25 cellular contexts compared by ENCODE assay signal in the genomic region with DNA sequence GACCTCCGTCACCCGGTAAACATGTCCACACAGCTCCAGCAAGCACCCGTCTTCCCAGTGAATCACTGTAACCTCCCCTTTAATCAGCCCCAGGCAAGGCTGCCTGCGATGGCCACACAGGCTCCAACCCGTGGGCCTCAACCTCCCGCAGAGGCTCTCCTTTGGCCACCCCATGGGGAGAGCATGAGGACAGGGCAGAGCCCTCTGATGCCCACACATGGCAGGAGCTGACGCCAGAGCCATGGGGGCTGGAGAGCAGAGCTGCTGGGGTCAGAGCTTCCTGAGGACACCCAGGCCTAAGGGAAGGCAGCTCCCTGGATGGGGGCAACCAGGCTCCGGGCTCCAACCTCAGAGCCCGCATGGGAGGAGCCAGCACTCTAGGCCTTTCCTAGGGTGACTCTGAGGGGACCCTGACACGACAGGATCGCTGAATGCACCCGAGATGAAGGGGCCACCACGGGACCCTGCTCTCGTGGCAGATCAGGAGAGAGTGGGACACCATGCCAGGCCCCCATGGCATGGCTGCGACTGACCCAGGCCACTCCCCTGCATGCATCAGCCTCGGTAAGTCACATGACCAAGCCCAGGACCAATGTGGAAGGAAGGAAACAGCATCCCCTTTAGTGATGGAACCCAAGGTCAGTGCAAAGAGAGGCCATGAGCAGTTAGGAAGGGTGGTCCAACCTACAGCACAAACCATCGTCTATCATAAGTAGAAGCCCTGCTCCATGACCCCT. TPM values are rescaled to one million over a fixed set of nuclear protein-coding genes. Genes with fewer than 3 reads are reported as not detected.
DNase-seq lines count a peak whose midpoint lies in the region; ATAC-seq and TF ChIP-seq lines count a peak whose summit lies in the region.
"Had no signal": no experiment of that assay in that cellular context is flagged by ENCODE, and none has a peak within 500 bp of the region (broad histone marks: within the 10 kb centered on the region; RNA-seq: fewer than 3 reads in every experiment).

No MANE protein-coding gene starts in this region.

- no peaks in the 10 kb centered on the region for H3K9me3 Mint-ChIP-seq in natural killer cell
- H3K9me3 Mint-ChIP-seq in natural killer cell treated with Interleukin-12 subunit alpha and Interleukin-12 subunit beta and Interleukin-15 and Interleukin-18, amount 100 ng/mL, for 72 hours = no peaks in the 10 kb centered on the region
- peaks cover 84% of the 10 kb centered on the region for H3K9me3 Mint-ChIP-seq in nephron progenitor cell
- H3K9me3 Mint-ChIP-seq: CD4-positive, alpha-beta T cell; stimulated activated naive CD8-positive, alpha-beta T cell treated with anti-CD3 and anti-CD28 coated beads, Interleukin-15, Interleukin-2, amounts not matched to agents 100 ng/mL and 50 ng/mL, for 24 hours; T-helper 1 cell treated with Interleukin-12 subunit alpha and Interleukin-12 subunit beta and Interleukin-4 antibody, amounts not matched to agents 30 μg/mL and 1 μg/mL, for 36 hours had no signal

- no peak for ATAC-seq in natural killer cell
- ATAC-seq in natural killer cell treated with Interleukin-12 subunit alpha and Interleukin-12 subunit beta and Interleukin-15 and Interleukin-18, amount 100 ng/mL, for 72 hours = no peak
- ATAC-seq: right cardiac atrium had no signal

- peaks cover 12 to 18% of the 10 kb centered on the region in 2 donors for H3K27me3 Mint-ChIP-seq in natural killer cell (ENCODE audit: low read depth in 2 of 2)
- peaks cover 0 to 16% of the 10 kb centered on the region in 2 donors for H3K27me3 Mint-ChIP-seq in natural killer cell treated with Interleukin-12 subunit alpha and Interleukin-12 subunit beta and Interleukin-15 and Interleukin-18, amount 100 ng/mL, for 72 hours
- H3K27me3 Mint-ChIP-seq in nephron progenitor cell (ENCODE audit: low read depth, poor library complexity) = peaks cover 8% of the 10 kb centered on the region

- H3K4me3 ChIP-seq in mammary epithelial cell (replicated peaks in 1 of 3; ENCODE audit: insufficient read depth in 1 of 3, low read depth in 2 of 3, low read length in 3 of 3) (no peak overlapping the region), vagina (no peak overlapping the region)
- H3K4me3 ChIP-seq: neural progenitor cell had no signal

- WGBS in mammary epithelial cell (ENCODE audit: low coverage, missing lambda C conversion rate) = 44% methylated on average over 11 of the region's 17 CpGs

- in situ Hi-C loops in mammary epithelial cell (cut with MboI; ENCODE audit: low sequenced_read_pairs in 2 of 2) = no loop called here

- H2AFZ ChIP-seq in mammary epithelial cell (ENCODE audit: low read depth, low read length) = no peak overlapping the region
- H2AFZ ChIP-seq: neural progenitor cell had no signal

- H3K4me1 Mint-ChIP-seq in natural killer cell = no peaks in the 10 kb centered on the region
- H3K4me1 Mint-ChIP-seq in natural killer cell treated with Interleukin-12 subunit alpha and Interleukin-12 subunit beta and Interleukin-15 and Interleukin-18, amount 100 ng/mL, for 72 hours (ENCODE audit: low read depth in 2 of 2) = no peaks in the 10 kb centered on the region
- H3K4me1 Mint-ChIP-seq in nephron progenitor cell = no peaks in the 10 kb centered on the region
- H3K4me1 Mint-ChIP-seq: neural progenitor cell had no signal

- no peaks in the 10 kb centered on the region for H3K79me2 ChIP-seq in mammary epithelial cell (ENCODE audit: insufficient read depth, low read length)

- CTCF ChIA-PET in mammary epithelial cell (lab: Charles Lee; ENCODE audit: low non-redundant PET) = no interaction called here

- H3K9ac ChIP-seq in mammary epithelial cell (ENCODE audit: insufficient read depth, low read length) = no peak overlapping the region
- H3K9ac ChIP-seq: neural progenitor cell had no signal

- BruUV-seq in mammary epithelial cell (replicated peaks; lab: Mats Ljungman, UMichigan) = no TSS peak

- intact Hi-C loops in natural killer cell (cut with micrococcal nuclease) = no loop called here
- intact Hi-C loops in mammary epithelial cell (cut with micrococcal nuclease) = no loop called here
- intact Hi-C loops in vagina (cut with DNase I) = no loop called here

- H3K27me3 ChIP-seq in mammary epithelial cell (ENCODE audit: insufficient read depth, low read length) (peaks cover 3% of the 10 kb centered on the region), vagina (no peaks in the 10 kb centered on the region)
- H3K27me3 ChIP-seq: neural progenitor cell had no signal

- no peaks in the 10 kb centered on the region for H3K4me1 ChIP-seq in mammary epithelial cell (ENCODE audit: insufficient read depth, low read length)
- H3K4me1 ChIP-seq in vagina = no peaks in the 10 kb centered on the region
- H3K4me1 ChIP-seq: neural progenitor cell had no signal

- H3K4me3 Mint-ChIP-seq in natural killer cell (no peak overlapping the region), nephron progenitor cell (no peak overlapping the region)
- no peak overlapping the region for H3K4me3 Mint-ChIP-seq in natural killer cell treated with Interleukin-12 subunit alpha and Interleukin-12 subunit beta and Interleukin-15 and Interleukin-18, amount 100 ng/mL, for 72 hours
- H3K4me3 Mint-ChIP-seq: CD4-positive, alpha-beta T cell; neural progenitor cell; stimulated activated naive CD8-positive, alpha-beta T cell treated with anti-CD3 and anti-CD28 coated beads, Interleukin-15, Interleukin-2, amounts not matched to agents 100 ng/mL and 50 ng/mL, for 24 hours; T-helper 1 cell treated with Interleukin-12 subunit alpha and Interleukin-12 subunit beta and Interleukin-4 antibody, amounts not matched to agents 30 μg/mL and 1 μg/mL, for 36 hours had no signal

- dilution Hi-C loops in mammary epithelial cell (cut with HindIII; ENCODE audit: low sequenced_read_pairs) = no loop called here

- H3K4me2 ChIP-seq in mammary epithelial cell (ENCODE audit: insufficient read depth, low read depth, low read length) = no peak overlapping the region
- H3K4me2 ChIP-seq: neural progenitor cell had no signal

- TF ChIP-seq CTCF in natural killer cell (IDR thresholded peaks at IDR 0.05) (no peak), mammary epithelial cell (conservative IDR thresholded peaks at IDR 0.05 in 1 of 2, IDR thresholded peaks at IDR 0.05 in 1 of 2; ENCODE audit: extremely low read depth in 1 of 2, insufficient read depth in 1 of 2, low read depth in 1 of 2, low read length in 2 of 2) (no peak), vagina (IDR thresholded peaks at IDR 0.05) (no peak), nephron progenitor cell (IDR thresholded peaks at IDR 0.05) (no peak)

- H3K27ac ChIP-seq in mammary epithelial cell (ENCODE audit: insufficient read depth, low read depth, low read length) = no peak overlapping the region
- no peak overlapping the region for H3K27ac ChIP-seq in vagina
- H3K27ac ChIP-seq: neural progenitor cell had no signal

- H3K27ac Mint-ChIP-seq in natural killer cell (no peak overlapping the region), nephron progenitor cell (no peak overlapping the region)
- no peak overlapping the region for H3K27ac Mint-ChIP-seq in natural killer cell treated with Interleukin-12 subunit alpha and Interleukin-12 subunit beta and Interleukin-15 and Interleukin-18, amount 100 ng/mL, for 72 hours
- H3K27ac Mint-ChIP-seq: CD4-positive, alpha-beta T cell; neural progenitor cell; stimulated activated naive CD8-positive, alpha-beta T cell treated with anti-CD3 and anti-CD28 coated beads, Interleukin-15, Interleukin-2, amounts not matched to agents 100 ng/mL and 50 ng/mL, for 24 hours; T-helper 1 cell treated with Interleukin-12 subunit alpha and Interleukin-12 subunit beta and Interleukin-4 antibody, amounts not matched to agents 30 μg/mL and 1 μg/mL, for 36 hours had no signal

- no peaks in the 10 kb centered on the region for H3K36me3 Mint-ChIP-seq in natural killer cell
- H3K36me3 Mint-ChIP-seq in natural killer cell treated with Interleukin-12 subunit alpha and Interleukin-12 subunit beta and Interleukin-15 and Interleukin-18, amount 100 ng/mL, for 72 hours = no peaks in the 10 kb centered on the region
- no peaks in the 10 kb centered on the region for H3K36me3 Mint-ChIP-seq in nephron progenitor cell (ENCODE audit: low read depth)
- H3K36me3 Mint-ChIP-seq: neural progenitor cell had no signal

- TF ChIP-seq POLR2A in vagina (IDR thresholded peaks at IDR 0.05) = no peak

- H3K36me3 ChIP-seq in mammary epithelial cell (ENCODE audit: insufficient read depth, low read length) = no peaks in the 10 kb centered on the region
- H3K36me3 ChIP-seq in vagina = no peaks in the 10 kb centered on the region
- H3K36me3 ChIP-seq: neural progenitor cell had no signal

- peak; percentile 14 for DNase-seq in natural killer cell
- no peak for DNase-seq in natural killer cell treated with Interleukin-12 subunit alpha and Interleukin-12 subunit beta and Interleukin-15 and Interleukin-18, amount 100 ng/mL, for 72 hours (ENCODE audit: low spot score)
- peak; percentile 32 for DNase-seq in mammary epithelial cell
- peak; percentile 60 for DNase-seq in mesenteric fat pad (ENCODE audit: low spot score)
- DNase-seq in vagina (ENCODE audit: extremely low spot score in 2 of 2) = peak; percentile 69 to 91
- no peak for DNase-seq in COLO829 (ENCODE audit: low spot score)
- DNase-seq in nephron progenitor cell = no peak
- DNase-seq in NCI-H1092 treated with DMSO at 0.1 percent for 48 hours (lab: John Stamatoyannopoulos, UW) = no peak
- DNase-seq: activated gamma-delta T cell; anterior cingulate cortex; CD4-positive, alpha-beta T cell; DMS79; GOT3; hippocampal formation; mesendoderm; NCI-H2107; right cardiac atrium had no signal

- no peaks in the 10 kb centered on the region for H4K20me1 ChIP-seq in mammary epithelial cell (ENCODE audit: insufficient read depth, low read length)

- no peaks in the 10 kb centered on the region for H3K9me3 ChIP-seq in mammary epithelial cell (replicated peaks; ENCODE audit: insufficient read depth, low read length)
- no peaks in the 10 kb centered on the region for H3K9me3 ChIP-seq in vagina

RNA-seq across cellular contexts. Expression of gene CEACAM5, which starts 9.0 kb away (rescaled TPM):
- total RNA-seq in natural killer cell = not detected
- not detected for total RNA-seq in natural killer cell treated with Interleukin-12 subunit alpha and Interleukin-12 subunit beta and Interleukin-15 and Interleukin-18, amount 100 ng/mL, for 72 hours
- total RNA-seq in mammary epithelial cell = not detected
- polyA plus RNA-seq in mammary epithelial cell = not detected
- not detected for polyA minus RNA-seq in mammary epithelial cell
- 0.35 TPM for total RNA-seq in mesenteric fat pad
- 52.1 TPM for total RNA-seq in vagina
- total RNA-seq: CD4-positive, alpha-beta T cell; chondrocyte; fibroblast of villous mesenchyme; OCI-LY7; right cardiac atrium; urinary bladder had no signal
- polyA plus RNA-seq: keratinocyte, urinary bladder had no signal

RNA-seq across cellular contexts. Expression of gene CEACAM7, which starts 11.3 kb away (rescaled TPM):
- total RNA-seq in natural killer cell = not detected
- total RNA-seq in natural killer cell treated with Interleukin-12 subunit alpha and Interleukin-12 subunit beta and Interleukin-15 and Interleukin-18, amount 100 ng/mL, for 72 hours = not detected
- total RNA-seq in mammary epithelial cell = not detected
- not detected for polyA plus RNA-seq in mammary epithelial cell
- polyA minus RNA-seq in mammary epithelial cell = not detected
- total RNA-seq in mesenteric fat pad = not detected
- 3.4 TPM for total RNA-seq in vagina
- total RNA-seq: CD4-positive, alpha-beta T cell; chondrocyte; fibroblast of villous mesenchyme; OCI-LY7; right cardiac atrium; urinary bladder had no signal
- polyA plus RNA-seq: keratinocyte, right cardiac atrium, urinary bladder had no signal

RNA-seq across cellular contexts. Expression of gene CEACAM6, which starts 55.9 kb away (rescaled TPM):
- total RNA-seq in natural killer cell (not detected), mammary epithelial cell (under 1 TPM; under 0.01 to 0.56 TPM), mesenteric fat pad (0.22 TPM), vagina (6.9 TPM)
- total RNA-seq in natural killer cell treated with Interleukin-12 subunit alpha and Interleukin-12 subunit beta and Interleukin-15 and Interleukin-18, amount 100 ng/mL, for 72 hours = not detected
- polyA plus RNA-seq in mammary epithelial cell = 0.31 TPM
- polyA minus RNA-seq in mammary epithelial cell = not detected
- total RNA-seq: CD4-positive, alpha-beta T cell; chondrocyte; fibroblast of villous mesenchyme; OCI-LY7 had no signal
- polyA plus RNA-seq: right cardiac atrium, urinary bladder had no signal

Comparison
In these comparisons a context has a peak if more than half of its experiments do, and no peak if none do; other contexts are left out.
1. DNase-seq: peak in natural killer cell (single experiment), mammary epithelial cell (single experiment), mesenteric fat pad (single experiment) and vagina (2 of 2); none in natural killer cell treated with Interleukin-12 subunit alpha and Interleukin-12 subunit beta and Interleukin-15 and Interleukin-18, amount 100 ng/mL, for 72 hours (single experiment), COLO829 (single experiment), nephron progenitor cell (single experiment) and NCI-H1092 treated with DMSO at 0.1 percent for 48 hours (single experiment).
2. RNA of gene CEACAM5, which starts 9.0 kb away (total RNA-seq): 52.1 TPM in vagina (single experiment); 0.35 TPM in mesenteric fat pad (single experiment), not detected in natural killer cell, not detected in natural killer cell treated with Interleukin-12 subunit alpha and Interleukin-12 subunit beta and Interleukin-15 and Interleukin-18, amount 100 ng/mL, for 72 hours and not detected in mammary epithelial cell; every median in the first group is over 10 times any median in the second.